Comparison of ENCODE assay signal across 9 cellular contexts in genomic region chr18:45775726-45776125, GRCh38. TPM values are rescaled to one million over a fixed set of nuclear protein-coding genes. Genes with fewer than 3 reads are reported as not detected.
DNase-seq lines count a peak whose midpoint lies in the region; ATAC-seq and TF ChIP-seq lines count a peak whose summit lies in the region.
"Had no signal": no experiment of that assay in that cellular context is flagged by ENCODE, and none has a peak within 500 bp of the region (broad histone marks: within the 10 kb centered on the region; RNA-seq: fewer than 3 reads in every experiment).

No MANE protein-coding gene starts in this region.

- peak overlapping the region; percentile 75 for H3K4me3 Mint-ChIP-seq in WTC11

- no peak for TF ChIP-seq POLR2A in sigmoid colon (IDR thresholded peaks at IDR 0.05)

- POLR2A ChIA-PET in WTC11 (lab: Charles Lee), result no interaction called here

- in situ Hi-C loops in KBM-7 (cut with MboI; ENCODE audit: low pct_unique_long_range_greater_than_20kb, low sequenced_read_pairs), result no loop called here

- peak overlapping the region; percentile 66 to 78 (median 72) for H3K27ac ChIP-seq in sigmoid colon

- peaks cover 8% of the 10 kb centered on the region for H3K9me3 Mint-ChIP-seq in WTC11

- 40 to 64% methylated on average over 8 of the region's 8 CpGs for WGBS in sigmoid colon, 2 donors

- peak; percentile 60 for ATAC-seq in WTC11
- ATAC-seq in left cardiac atrium, result peak; percentile 12 to 44
- no peak for ATAC-seq in GM21360 (IDR thresholded peaks at IDR 0.05; ENCODE audit: unreplicated experiment)
- ATAC-seq in GM21515 (IDR thresholded peaks at IDR 0.05; ENCODE audit: unreplicated experiment), result no peak
- ATAC-seq in HG03159 (IDR thresholded peaks at IDR 0.05; ENCODE audit: unreplicated experiment), result no peak

- H3K4me3 ChIP-seq in GM12875 (ENCODE audit: low read depth, low read length) (peak overlapping the region; percentile 75), sigmoid colon (peak overlapping the region; percentile 48 to 72 (median 62))

- TF ChIP-seq EP300 in sigmoid colon (IDR thresholded peaks at IDR 0.05), result no peak

- no peaks in the 10 kb centered on the region for H3K36me3 Mint-ChIP-seq in WTC11

- no peaks in the 10 kb centered on the region for H3K9me3 ChIP-seq in sigmoid colon

- intact Hi-C loops in left cardiac atrium (cut with DNase I), result no loop called here
- intact Hi-C loops in sigmoid colon (cut with DNase I), result loop anchor here (10.0 kb wide), 1 partner anchor 59 kb away; no protein-coding TSS in a partner anchor

- no peak for DNase-seq in WTC11 (ENCODE audit: low spot score)
- no peak for DNase-seq in left cardiac atrium
- DNase-seq in sigmoid colon, result no peak
- DNase-seq in KBM-7, result no peak

- H3K27me3 Mint-ChIP-seq in WTC11 (ENCODE audit: low read depth), result peaks cover 45% of the 10 kb centered on the region

- H3K4me1 ChIP-seq in sigmoid colon, result peaks cover 0 to 15% (median 7%) of the 10 kb centered on the region in 4 donors

- TF ChIP-seq CTCF in GM12875 (IDR thresholded peaks at IDR 0.05; ENCODE audit: borderline replicate concordance, insufficient read depth, low read depth, low read length) (no peak), WTC11 (IDR thresholded peaks at IDR 0.05) (no peak), sigmoid colon (IDR thresholded peaks at IDR 0.05) (no peak)

- no peak overlapping the region for H3K27ac Mint-ChIP-seq in WTC11

- no peaks in the 10 kb centered on the region for H3K36me3 ChIP-seq in sigmoid colon

- H3K4me1 Mint-ChIP-seq in WTC11, result peaks cover 4% of the 10 kb centered on the region

- CTCF ChIA-PET in WTC11 (lab: Charles Lee), result interaction anchor here (0.7 to 2.2 kb wide), 7 partner anchors 16 to 104 kb away, joined by 3 to 11 read pairs (median 5); no protein-coding TSS in a partner anchor

- H3K27me3 ChIP-seq in sigmoid colon, result peaks cover 0 to 13% (median 0%) of the 10 kb centered on the region in 3 donors

TF ChIP-seq in WTC11, 78 proteins besides CTCF, POLR2A, EP300 and RAD21:
- TF ChIP-seq RORB (CRISPR knock-in tag; IDR thresholded peaks at IDR 0.05) (no peak), CREB1 (CRISPR knock-in tag; IDR thresholded peaks at IDR 0.05) (no peak)

RNA-seq across cellular contexts. Expression of gene SIGLEC15, which starts 49.7 kb away (rescaled TPM):
- total RNA-seq in WTC11 (2021), result 0.30 to 0.48 TPM in 2 of 3 replicates, not detected in the other
- total RNA-seq in left cardiac atrium, result under 1 TPM in 1 of 2 donors, not detected in 1; 0.18 TPM
- under 1 TPM in 1 of 4 donors, not detected in 3; 0.16 TPM for total RNA-seq in sigmoid colon
- under 1 TPM; 0.09 to 0.60 (median 0.46) TPM for polyA plus RNA-seq in sigmoid colon
- total RNA-seq: NCI-H460 had no signal

RNA-seq across cellular contexts. Expression of gene SLC14A1, which starts 51.7 kb away (rescaled TPM):
- not detected in 3 replicates for total RNA-seq in WTC11 (2021)
- total RNA-seq in left cardiac atrium, result 10 to 100 TPM in 1 of 2 donors, 1 to 10 TPM in 1; 9.7 to 11.2 TPM
- 10 to 100 TPM in 1 of 4 donors, 1 to 10 TPM in 2, not detected in 1; 1.3 to 14.4 (median 2.1) TPM for total RNA-seq in sigmoid colon
- polyA plus RNA-seq in sigmoid colon, result 1 to 10 TPM in 1 of 3 donors, under 1 TPM in 1, not detected in 1; 0.69 to 1.6 TPM
- total RNA-seq: NCI-H460 had no signal

Comparison
In these comparisons a context has a peak if more than half of its experiments do, and no peak if none do; other contexts are left out.
1. ATAC-seq: peak in WTC11 (single experiment) and left cardiac atrium (2 of 2); none in GM21360 (single experiment), GM21515 (single experiment) and HG03159 (single experiment).